In the genomic region with DNA sequence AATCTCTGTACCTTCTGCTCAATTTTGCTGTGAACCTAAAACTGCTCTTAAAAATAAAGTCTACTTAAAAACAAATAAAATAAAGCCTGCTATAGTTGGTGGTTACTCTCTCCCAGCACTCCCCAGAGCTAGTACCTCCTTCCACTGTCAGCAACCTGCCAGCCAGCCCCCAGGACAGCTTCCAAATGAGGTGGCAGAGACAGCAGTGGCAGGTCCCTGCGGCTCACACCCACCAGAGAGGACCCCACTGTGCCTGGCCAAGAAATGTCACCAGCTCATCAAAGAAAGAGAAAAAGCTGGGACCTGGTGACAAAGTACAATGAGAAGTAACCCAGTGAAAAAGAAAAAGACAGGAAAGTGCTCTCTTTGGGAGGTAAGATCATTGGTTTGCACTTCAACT, we compare ENCODE assay signal across 18 cellular contexts. TPM values are rescaled to one million over a fixed set of nuclear protein-coding genes. Genes with fewer than 3 reads are reported as not detected.
A peak's percentile ranks its signal among the peaks of the same experiment; 100 is the strongest.
DNase-seq lines count a peak whose midpoint lies in the region; ATAC-seq and TF ChIP-seq lines count a peak whose summit lies in the region.
"Had no signal": no experiment of that assay in that cellular context is flagged by ENCODE, and none has a peak within 500 bp of the region (broad histone marks: within the 10 kb centered on the region; RNA-seq: fewer than 3 reads in every experiment).

No MANE protein-coding gene starts in this region.

- no peak overlapping the region for H3K4me3 Mint-ChIP-seq in activated CD8-positive, alpha-beta memory T cell treated with anti-CD3 and anti-CD28 coated beads, Interleukin-2, amount 10 ng/mL, durations not matched to agents 7 days and 5 days
- H3K4me3 Mint-ChIP-seq: IgD-negative memory B cell had no signal

- no peak for ATAC-seq in activated CD8-positive, alpha-beta memory T cell treated with anti-CD3 and anti-CD28 coated beads, Interleukin-2, amount 10 ng/mL, durations not matched to agents 7 days and 5 days
- no peak for ATAC-seq in GM19452 (IDR thresholded peaks at IDR 0.05; ENCODE audit: unreplicated experiment)
- ATAC-seq: Panc1 had no signal

- H3K27me3 Mint-ChIP-seq in activated CD8-positive, alpha-beta memory T cell treated with anti-CD3 and anti-CD28 coated beads, Interleukin-2, amount 10 ng/mL, durations not matched to agents 7 days and 5 days: no peaks in the 10 kb centered on the region
- H3K27me3 Mint-ChIP-seq: IgD-negative memory B cell had no signal

- DNase-seq in activated CD8-positive, alpha-beta memory T cell treated with anti-CD3 and anti-CD28 coated beads, Interleukin-2, amount 10 ng/mL, durations not matched to agents 7 days and 5 days: peak; percentile 34
- DNase-seq in activated CD8-positive, alpha-beta memory T cell treated with anti-CD3 and anti-CD28 coated beads, Interleukin-2, amount 50 U/mL, for 4 hours: no peak
- DNase-seq in mesenteric fat pad (ENCODE audit: low spot score) (peak; percentile 49), SW480 (ENCODE audit: low spot score) (no peak), GM13977 (ENCODE audit: low spot score) (no peak)
- DNase-seq: 8988T, EL, NCI-H1417, NCI-H1930, NCI-H2171, NCI-H446 treated with DMSO at 0.1 percent for 48 hours had no signal

- peaks cover 11% of the 10 kb centered on the region for H3K9me3 Mint-ChIP-seq in activated CD8-positive, alpha-beta memory T cell treated with anti-CD3 and anti-CD28 coated beads, Interleukin-2, amount 10 ng/mL, durations not matched to agents 7 days and 5 days (ENCODE audit: low read depth)

- CTCF ChIA-PET in activated CD8-positive, alpha-beta memory T cell treated with anti-CD3 and anti-CD28 coated beads, Interleukin-2, amount 10 ng/mL, durations not matched to agents 7 days and 5 days (lab: Charles Lee): no interaction called here

- H3K36me3 Mint-ChIP-seq in activated CD8-positive, alpha-beta memory T cell treated with anti-CD3 and anti-CD28 coated beads, Interleukin-2, amount 10 ng/mL, durations not matched to agents 7 days and 5 days: peaks cover 87% of the 10 kb centered on the region

- in situ Hi-C loops in GM13977 (cut with MboI; ENCODE audit: low pct_unique_long_range_greater_than_20kb, low sequenced_read_pairs, unreplicated experiment): loop anchor here (25.0 kb wide), 2 partner anchors 210 to 435 kb away; partner anchors contain the start of genes ENTPD6 and GINS1

- peaks cover 34% of the 10 kb centered on the region for H3K4me1 Mint-ChIP-seq in activated CD8-positive, alpha-beta memory T cell treated with anti-CD3 and anti-CD28 coated beads, Interleukin-2, amount 10 ng/mL, durations not matched to agents 7 days and 5 days

- peak overlapping the region; percentile 82 for H3K27ac ChIP-seq in cingulate gyrus (ENCODE audit: low read depth, low read length)
- H3K27ac ChIP-seq in temporal lobe (ENCODE audit: low read depth, low read length): peak overlapping the region; percentile 76
- H3K27ac ChIP-seq: BLaER1 treated with 17β-estradiol and CSF1 and Interleukin-3, amounts not matched to agents 10 nM and 100 nM had no signal

- no peak for TF ChIP-seq CTCF in GM13977 (IDR thresholded peaks at IDR 0.05; ENCODE audit: extremely low read depth, insufficient read depth, missing control alignments)

- no peak overlapping the region for H3K27ac Mint-ChIP-seq in activated CD8-positive, alpha-beta memory T cell treated with anti-CD3 and anti-CD28 coated beads, Interleukin-2, amount 10 ng/mL, durations not matched to agents 7 days and 5 days

RNA-seq across cellular contexts. Expression of gene APMAP, which starts 15.2 kb away (rescaled TPM):
- total RNA-seq in activated CD8-positive, alpha-beta memory T cell treated with anti-CD3 and anti-CD28 coated beads, Interleukin-2, amount 10 ng/mL, durations not matched to agents 7 days and 5 days: 10 to 100 TPM; 47.5 to 56.0 TPM
- 166 TPM for total RNA-seq in mesenteric fat pad
- 55.3 TPM for total RNA-seq in temporal lobe

RNA-seq across cellular contexts. Expression of gene CST7, which starts 28.3 kb away (rescaled TPM):
- 100 to 1,000 TPM; 177 to 202 TPM for total RNA-seq in activated CD8-positive, alpha-beta memory T cell treated with anti-CD3 and anti-CD28 coated beads, Interleukin-2, amount 10 ng/mL, durations not matched to agents 7 days and 5 days
- total RNA-seq in mesenteric fat pad (11.5 TPM), temporal lobe (0.25 TPM)
- total RNA-seq: HT-29 had no signal

Comparison
In these comparisons a context has a peak if more than half of its experiments do, and no peak if none do; other contexts are left out.
1. DNase-seq: peak in activated CD8-positive, alpha-beta memory T cell treated with anti-CD3 and anti-CD28 coated beads, Interleukin-2, amount 10 ng/mL, durations not matched to agents 7 days and 5 days (single experiment) and mesenteric fat pad (single experiment); none in activated CD8-positive, alpha-beta memory T cell treated with anti-CD3 and anti-CD28 coated beads, Interleukin-2, amount 50 U/mL, for 4 hours (single experiment), SW480 (single experiment) and GM13977 (single experiment).
2. RNA of gene CST7, which starts 28.3 kb away (total RNA-seq): 177 to 202 TPM in activated CD8-positive, alpha-beta memory T cell treated with anti-CD3 and anti-CD28 coated beads, Interleukin-2, amount 10 ng/mL, durations not matched to agents 7 days and 5 days; 11.5 TPM in mesenteric fat pad (single experiment) and 0.25 TPM in temporal lobe (single experiment); every median in the first group is over 10 times any median in the second.